ENCODE assay signal across 10 cellular contexts in the genomic region with DNA sequence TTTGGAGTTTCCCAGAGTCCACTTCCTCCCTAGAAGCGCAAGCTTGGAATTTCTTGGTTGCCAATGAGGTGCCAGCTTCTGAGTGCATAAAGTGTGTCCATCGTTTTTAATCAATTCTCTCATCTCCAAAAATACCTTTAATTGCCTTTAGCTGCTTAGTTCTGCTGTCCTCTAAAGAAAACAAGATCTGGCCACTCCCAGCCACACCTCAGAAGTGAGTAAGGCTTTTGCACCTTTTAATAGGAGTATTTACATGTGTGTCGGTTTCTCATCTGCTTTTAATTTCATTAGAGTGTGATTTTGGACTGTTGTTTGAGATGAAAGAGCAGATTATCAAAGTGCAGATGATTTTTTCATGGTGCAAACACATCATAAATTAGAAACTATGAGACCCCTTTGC. TPM values are rescaled to one million over a fixed set of nuclear protein-coding genes. Genes with fewer than 3 reads are reported as not detected.
DNase-seq lines count a peak whose midpoint lies in the region; ATAC-seq and TF ChIP-seq lines count a peak whose summit lies in the region.
"Had no signal": no experiment of that assay in that cellular context is flagged by ENCODE, and none has a peak within 500 bp of the region (broad histone marks: within the 10 kb centered on the region; RNA-seq: fewer than 3 reads in every experiment).

No MANE protein-coding gene starts in this region.

- H3K27ac ChIP-seq in left ventricle myocardium inferior (replicated peaks), result peak overlapping the region; percentile 74
- H3K27ac ChIP-seq in breast epithelium, result peak overlapping the region; percentile 34 to 83
- H3K27ac ChIP-seq in muscle layer of colon (ENCODE audit: low read depth, low read length), result peak overlapping the region; percentile 36
- peak overlapping the region; percentile 84 for H3K27ac ChIP-seq in vagina
- H3K27ac ChIP-seq in gastrocnemius medialis, result peak overlapping the region in 2 of 4 donors; percentile 13

- no peaks in the 10 kb centered on the region for H3K9me3 ChIP-seq in left ventricle myocardium inferior (replicated peaks)
- no peaks in the 10 kb centered on the region for H3K9me3 ChIP-seq in breast epithelium
- H3K9me3 ChIP-seq in muscle layer of colon (ENCODE audit: low read length), result no peaks in the 10 kb centered on the region
- H3K9me3 ChIP-seq in vagina, result no peaks in the 10 kb centered on the region
- H3K9me3 ChIP-seq in gastrocnemius medialis, result no peaks in the 10 kb centered on the region

- no peak for ATAC-seq in Right ventricle myocardium superior (ENCODE audit: poor library complexity)
- no peak for ATAC-seq in HG02973 (IDR thresholded peaks at IDR 0.05; ENCODE audit: unreplicated experiment)
- ATAC-seq in gastrocnemius medialis, result no peak

- H3K36me3 ChIP-seq in left ventricle myocardium inferior (no peaks in the 10 kb centered on the region), breast epithelium (no peaks in the 10 kb centered on the region), muscle layer of colon (ENCODE audit: insufficient read depth, low read length) (no peaks in the 10 kb centered on the region), vagina (no peaks in the 10 kb centered on the region), gastrocnemius medialis (no peaks in the 10 kb centered on the region)

- TF ChIP-seq POLR2A in breast epithelium (IDR thresholded peaks at IDR 0.05) (no peak), vagina (IDR thresholded peaks at IDR 0.05) (no peak), gastrocnemius medialis (IDR thresholded peaks at IDR 0.05) (no peak)

- in situ Hi-C loops in gastrocnemius medialis (cut with MboI; ENCODE audit: low sequenced_read_pairs in 4 of 4), result loop anchor here in 1 of 4 donors (10.0 kb wide), 1 partner anchor 56 kb away; no protein-coding TSS in a partner anchor

- TF ChIP-seq CTCF in left ventricle myocardium inferior (IDR thresholded peaks at IDR 0.05; ENCODE audit: borderline replicate concordance) (no peak), breast epithelium (IDR thresholded peaks at IDR 0.05) (no peak), vagina (IDR thresholded peaks at IDR 0.05) (no peak), gastrocnemius medialis (IDR thresholded peaks at IDR 0.05 in 4 of 5, conservative IDR thresholded peaks at IDR 0.05 in 1 of 5) (no peak)

- H3K4me3 ChIP-seq in left ventricle myocardium inferior (no peak overlapping the region), breast epithelium (peak overlapping the region in 1 of 3 donors; percentile 0), muscle layer of colon (ENCODE audit: low read depth in 1 of 2, low read length in 2 of 2) (no peak overlapping the region), vagina (no peak overlapping the region), gastrocnemius medialis (no peak overlapping the region)

- no peak for DNase-seq in left ventricle myocardium inferior
- DNase-seq in Right ventricle myocardium superior, result no peak
- no peak for DNase-seq in breast epithelium (ENCODE audit: low spot score in 2 of 2)
- DNase-seq in vagina (ENCODE audit: extremely low spot score in 2 of 2), result no peak
- no peak for DNase-seq in NCI-H1092 treated with DMSO at 0.1 percent for 48 hours (lab: John Stamatoyannopoulos, UW)
- no peak for DNase-seq in gastrocnemius medialis
- DNase-seq: kidney glomerular epithelial cell, SW 1271 had no signal

- peaks cover 40% of the 10 kb centered on the region for H3K4me1 ChIP-seq in left ventricle myocardium inferior
- no peaks in the 10 kb centered on the region for H3K4me1 ChIP-seq in breast epithelium
- peaks cover 60% of the 10 kb centered on the region for H3K4me1 ChIP-seq in muscle layer of colon (ENCODE audit: insufficient read depth, low read length)
- peaks cover 97% of the 10 kb centered on the region for H3K4me1 ChIP-seq in vagina
- H3K4me1 ChIP-seq in gastrocnemius medialis, result peaks cover 8 to 29% of the 10 kb centered on the region in 2 donors

- H3K27me3 ChIP-seq in left ventricle myocardium inferior (ENCODE audit: low read depth) (no peaks in the 10 kb centered on the region), breast epithelium (no peaks in the 10 kb centered on the region), muscle layer of colon (ENCODE audit: control insufficient read depth in 1 of 2, insufficient read depth in 2 of 2, low read length in 2 of 2) (no peaks in the 10 kb centered on the region), vagina (no peaks in the 10 kb centered on the region), gastrocnemius medialis (no peaks in the 10 kb centered on the region)

- H3K9ac ChIP-seq in muscle layer of colon (ENCODE audit: low read length), result no peak overlapping the region

- intact Hi-C loops in left ventricle myocardium inferior (cut with micrococcal nuclease), result no loop called here
- intact Hi-C loops in Right ventricle myocardium superior (cut with DNase I), result no loop called here
- intact Hi-C loops in breast epithelium (cut with DNase I; ENCODE audit: low total_unique reads), result no loop called here
- intact Hi-C loops in vagina (cut with DNase I), result loop anchor here (10.0 kb wide), 1 partner anchor 64 kb away; no protein-coding TSS in a partner anchor
- intact Hi-C loops in gastrocnemius medialis (cut with DNase I; ENCODE audit: low total_unique reads), result no loop called here

RNA-seq across cellular contexts. Expression of gene CD44, which starts 20.1 kb away (rescaled TPM):
- total RNA-seq in left ventricle myocardium inferior, result 14.0 TPM
- total RNA-seq in Right ventricle myocardium superior, result 15.4 TPM
- total RNA-seq in breast epithelium, result 100 to 1,000 TPM; 255 to 348 (median 269) TPM
- total RNA-seq in vagina, result 869 TPM
- 10 to 100 TPM; 19.5 to 32.5 (median 29.2) TPM for total RNA-seq in gastrocnemius medialis

Comparison
In these comparisons a context has a peak if more than half of its experiments do, and no peak if none do; other contexts are left out.
1. RNA of gene CD44, which starts 20.1 kb away (total RNA-seq): 869 TPM in vagina (single experiment) and 255 to 348 TPM in breast epithelium; 19.5 to 32.5 TPM in gastrocnemius medialis, 15.4 TPM in Right ventricle myocardium superior (single experiment) and 14.0 TPM in left ventricle myocardium inferior (single experiment); every median in the first group is over 4 times any median in the second.